Comparison of ENCODE assay signal across 13 cellular contexts in the genomic region with DNA sequence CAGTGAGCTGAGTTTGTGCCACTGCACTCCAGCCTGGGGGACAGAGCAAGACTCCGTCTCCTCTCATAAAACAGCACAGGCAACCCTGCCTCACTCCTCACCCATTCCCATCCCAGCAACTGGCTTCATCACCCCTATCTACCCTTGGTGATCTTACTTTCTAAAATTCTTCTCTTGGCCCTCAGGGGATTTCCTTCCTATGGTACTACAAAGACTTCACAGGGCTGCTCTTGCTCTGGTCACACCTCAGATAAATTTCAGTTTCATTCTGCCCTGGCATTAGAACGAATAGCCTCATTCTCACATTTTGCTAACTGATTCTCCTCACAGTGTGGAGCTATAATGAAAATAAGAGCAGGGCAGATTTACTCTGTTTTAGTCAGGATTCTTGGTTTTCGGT. TPM values are rescaled to one million over a fixed set of nuclear protein-coding genes. Genes with fewer than 3 reads are reported as not detected.
DNase-seq lines count a peak whose midpoint lies in the region; ATAC-seq and TF ChIP-seq lines count a peak whose summit lies in the region.
"Had no signal": no experiment of that assay in that cellular context is flagged by ENCODE, and none has a peak within 500 bp of the region (broad histone marks: within the 10 kb centered on the region; RNA-seq: fewer than 3 reads in every experiment).

No MANE protein-coding gene starts in this region.

- TF ChIP-seq CTCF in esophagus muscularis mucosa (IDR thresholded peaks at IDR 0.05), result no peak
- no peak for TF ChIP-seq CTCF in spleen (IDR thresholded peaks at IDR 0.05 in 8 of 11, conservative IDR thresholded peaks at IDR 0.05 in 3 of 11)

- H3K4me1 ChIP-seq in esophagus muscularis mucosa, result peaks cover 0 to 4% (median 0%) of the 10 kb centered on the region in 4 donors
- peaks cover 0 to 14% (median 12%) of the 10 kb centered on the region in 6 donors for H3K4me1 ChIP-seq in spleen
- H3K4me1 ChIP-seq: HAP-1 had no signal

- intact Hi-C loops in esophagus muscularis mucosa (cut with DNase I) (loop anchor here (5.0 kb wide), 1 partner anchor 1086 kb away; no protein-coding TSS in a partner anchor), spleen (cut with DNase I; ENCODE audit: low total_unique reads) (loop anchor here (5.0 to 10.0 kb wide), 2 partner anchors 793 to 1091 kb away; no protein-coding TSS in a partner anchor), Right ventricle myocardium inferior (cut with DNase I) (loop anchor here (2.0 kb wide), 1 partner anchor 797 kb away; no protein-coding TSS in a partner anchor)

- ATAC-seq in GM18517 (IDR thresholded peaks at IDR 0.05; ENCODE audit: unreplicated experiment) (peak; percentile 95), GM21423 (IDR thresholded peaks at IDR 0.05; ENCODE audit: unreplicated experiment) (peak; percentile 84), HG03095 (IDR thresholded peaks at IDR 0.05; ENCODE audit: unreplicated experiment) (peak; percentile 88), Right ventricle myocardium inferior (no peak)

- H3K27me3 ChIP-seq in esophagus muscularis mucosa (peaks cover 0 to 3% (median 0%) of the 10 kb centered on the region in 4 donors), spleen (replicated peaks in 1 of 7) (no peaks in the 10 kb centered on the region)

- no peak for TF ChIP-seq POLR2A in esophagus muscularis mucosa (IDR thresholded peaks at IDR 0.05; ENCODE audit: low read depth)
- TF ChIP-seq POLR2A in spleen (IDR thresholded peaks at IDR 0.05), result no peak

- no peaks in the 10 kb centered on the region for H3K9me3 ChIP-seq in esophagus muscularis mucosa
- H3K9me3 ChIP-seq in spleen, result no peaks in the 10 kb centered on the region
- H3K9me3 ChIP-seq: HAP-1 had no signal

- 87% methylated on average over 3 of the region's 3 CpGs for WGBS in esophagus muscularis mucosa
- 62 to 69% (median 65%) methylated on average over 3 of the region's 3 CpGs for WGBS in spleen, 5 donors

- H3K27ac ChIP-seq in esophagus muscularis mucosa (replicated peaks in 1 of 4) (no peak overlapping the region), spleen (no peak overlapping the region)

- DNase-seq in esophagus muscularis mucosa (ENCODE audit: extremely low spot score) (peak; percentile 42), spleen (no peak), DMS79 (lab: John Stamatoyannopoulos, UW) (no peak), Right ventricle myocardium inferior (ENCODE audit: missing footprints) (no peak), SW480 (ENCODE audit: low spot score) (no peak)
- DNase-seq: activated CD8-positive, alpha-beta memory T cell treated with anti-CD3 and anti-CD28 coated beads for 24 hours; Calu3; NCI-H1930; SHP77 treated with DMSO at 0.1 percent for 48 hours had no signal

- H3K4me3 ChIP-seq in esophagus muscularis mucosa (no peak overlapping the region), spleen (no peak overlapping the region)
- H3K4me3 ChIP-seq: HAP-1 had no signal

- no peak for TF ChIP-seq EP300 in esophagus muscularis mucosa (IDR thresholded peaks at IDR 0.05)

- no peaks in the 10 kb centered on the region for H3K36me3 ChIP-seq in esophagus muscularis mucosa
- no peaks in the 10 kb centered on the region for H3K36me3 ChIP-seq in spleen
- H3K36me3 ChIP-seq: HAP-1 had no signal

RNA-seq across cellular contexts. Expression of a gene that starts 22.1 kb away (rescaled TPM):
- total RNA-seq in esophagus muscularis mucosa (100 to 1,000 TPM in 2 of 4 donors, 10 to 100 TPM in 2; 46.5 to 109 (median 85.0) TPM), spleen (100 to 1,000 TPM in 3 of 7 donors, 10 to 100 TPM in 4; 71.4 to 123 (median 98.6) TPM), Right ventricle myocardium inferior (46.6 TPM)
- 10 to 100 TPM; 33.4 to 38.4 (median 35.3) TPM for polyA plus RNA-seq in spleen
